Comparison of ENCODE assay signal across 18 cellular contexts in genomic region chr1:239963861-239964260, GRCh38.
"Had no signal": no experiment of that assay in that cellular context is flagged by ENCODE, and none has a peak within 500 bp of the region (broad histone marks: within the 10 kb centered on the region; RNA-seq: fewer than 3 reads in every experiment).

No MANE protein-coding gene starts in this region.

- ATAC-seq: heart right ventricle, natural killer cell, right cardiac atrium, sciatic nerve, upper lobe of right lung had no signal

- H3K36me3 Mint-ChIP-seq: mesothelial cell of epicardium, naive B cell, natural killer cell had no signal

- DNase-seq: heart right ventricle; islet precursor cell; left ventricle myocardium inferior; mesendoderm; naive B cell; natural killer cell; ovary; retina; right cardiac atrium; stimulated activated CD4-positive, alpha-beta T cell treated with anti-CD3 and anti-CD28 coated beads, Interleukin-1b, Interleukin-23, amount 100 ng/mL, for 48 hours; stimulated activated CD4-positive, alpha-beta T cell treated with anti-CD3 and anti-CD28 coated beads, Interleukin-2, amount 100 ng/mL, for 48 hours; stimulated activated naive CD4-positive, alpha-beta T cell; tibial artery; trophoblast cell; upper lobe of right lung had no signal

- H3K4me1 Mint-ChIP-seq: mesothelial cell of epicardium, naive B cell, natural killer cell had no signal

- H3K4me3 Mint-ChIP-seq: mesothelial cell of epicardium; naive B cell; natural killer cell; stimulated activated naive CD8-positive, alpha-beta T cell treated with anti-CD3 and anti-CD28 coated beads, Interleukin-15, Interleukin-2, amounts not matched to agents 100 ng/mL and 50 ng/mL, for 24 hours had no signal

- H3K27ac Mint-ChIP-seq: mesothelial cell of epicardium; naive B cell; natural killer cell; stimulated activated naive CD8-positive, alpha-beta T cell treated with anti-CD3 and anti-CD28 coated beads, Interleukin-15, Interleukin-2, amounts not matched to agents 100 ng/mL and 50 ng/mL, for 24 hours had no signal

- H3K9me3 Mint-ChIP-seq: mesothelial cell of epicardium; natural killer cell; stimulated activated naive CD8-positive, alpha-beta T cell treated with anti-CD3 and anti-CD28 coated beads, Interleukin-15, Interleukin-2, amounts not matched to agents 100 ng/mL and 50 ng/mL, for 24 hours had no signal
